In genomic region chr1:21220815-21221214, GRCh38 we compare ENCODE assay signal across 18 cellular contexts. TPM values are rescaled to one million over a fixed set of nuclear protein-coding genes. Genes with fewer than 3 reads are reported as not detected.
DNase-seq lines count a peak whose midpoint lies in the region; ATAC-seq and TF ChIP-seq lines count a peak whose summit lies in the region.
"Had no signal": no experiment of that assay in that cellular context is flagged by ENCODE, and none has a peak within 500 bp of the region (broad histone marks: within the 10 kb centered on the region; RNA-seq: fewer than 3 reads in every experiment).

No MANE protein-coding gene starts in this region.

- no peaks in the 10 kb centered on the region for H3K27me3 Mint-ChIP-seq in natural killer cell (ENCODE audit: low read depth in 2 of 2)
- H3K27me3 Mint-ChIP-seq in activated CD4-positive, alpha-beta T cell treated with anti-CD3 and anti-CD28 coated beads for 36 hours: no peaks in the 10 kb centered on the region
- no peaks in the 10 kb centered on the region for H3K27me3 Mint-ChIP-seq in natural killer cell treated with Interleukin-12 subunit alpha and Interleukin-12 subunit beta and Interleukin-15 and Interleukin-18, amount 100 ng/mL, for 72 hours
- H3K27me3 Mint-ChIP-seq: activated naive CD4-positive, alpha-beta T cell treated with anti-CD3 and anti-CD28 coated beads, Interleukin-2, amount 50 U/mL, for 24 hours; naive B cell had no signal

- no peak for TF ChIP-seq CTCF in natural killer cell (IDR thresholded peaks at IDR 0.05)

- no peaks in the 10 kb centered on the region for H3K9me3 Mint-ChIP-seq in natural killer cell
- no peaks in the 10 kb centered on the region for H3K9me3 Mint-ChIP-seq in activated CD4-positive, alpha-beta T cell treated with anti-CD3 and anti-CD28 coated beads for 36 hours (ENCODE audit: low read depth)
- no peaks in the 10 kb centered on the region for H3K9me3 Mint-ChIP-seq in natural killer cell treated with Interleukin-12 subunit alpha and Interleukin-12 subunit beta and Interleukin-15 and Interleukin-18, amount 100 ng/mL, for 72 hours
- H3K9me3 Mint-ChIP-seq: activated naive CD4-positive, alpha-beta T cell treated with anti-CD3 and anti-CD28 coated beads, Interleukin-2, amount 50 U/mL, for 24 hours; naive B cell; T-helper 1 cell treated with Interleukin-12 subunit alpha and Interleukin-12 subunit beta and Interleukin-4 antibody, amounts not matched to agents 30 μg/mL and 1 μg/mL, for 36 hours had no signal

- no peak overlapping the region for H3K27ac Mint-ChIP-seq in natural killer cell
- no peak overlapping the region for H3K27ac Mint-ChIP-seq in activated CD4-positive, alpha-beta T cell treated with anti-CD3 and anti-CD28 coated beads for 36 hours
- no peak overlapping the region for H3K27ac Mint-ChIP-seq in natural killer cell treated with Interleukin-12 subunit alpha and Interleukin-12 subunit beta and Interleukin-15 and Interleukin-18, amount 100 ng/mL, for 72 hours
- H3K27ac Mint-ChIP-seq: activated naive CD4-positive, alpha-beta T cell treated with anti-CD3 and anti-CD28 coated beads, Interleukin-2, amount 50 U/mL, for 24 hours; T-helper 1 cell treated with Interleukin-12 subunit alpha and Interleukin-12 subunit beta and Interleukin-4 antibody, amounts not matched to agents 30 μg/mL and 1 μg/mL, for 36 hours had no signal

- CTCF ChIA-PET in activated CD4-positive, alpha-beta T cell treated with anti-CD3 and anti-CD28 coated beads for 36 hours (lab: Charles Lee): interaction anchor here (1.1 kb wide), 1 partner anchor 148 kb away, joined by 5 read pairs; no protein-coding TSS in a partner anchor

- POLR2A ChIA-PET in activated CD4-positive, alpha-beta T cell treated with anti-CD3 and anti-CD28 coated beads for 36 hours (lab: Charles Lee): no interaction called here

- intact Hi-C loops in natural killer cell (cut with micrococcal nuclease): no loop called here
- intact Hi-C loops in activated CD4-positive, alpha-beta T cell treated with anti-CD3 and anti-CD28 coated beads for 36 hours (cut with DNase I, micrococcal nuclease): no loop called here

- no peak overlapping the region for H3K4me3 Mint-ChIP-seq in natural killer cell
- H3K4me3 Mint-ChIP-seq in activated CD4-positive, alpha-beta T cell treated with anti-CD3 and anti-CD28 coated beads for 36 hours: no peak overlapping the region
- H3K4me3 Mint-ChIP-seq in natural killer cell treated with Interleukin-12 subunit alpha and Interleukin-12 subunit beta and Interleukin-15 and Interleukin-18, amount 100 ng/mL, for 72 hours: no peak overlapping the region
- H3K4me3 Mint-ChIP-seq: activated naive CD4-positive, alpha-beta T cell treated with anti-CD3 and anti-CD28 coated beads, Interleukin-2, amount 50 U/mL, for 24 hours; naive B cell; T-helper 1 cell treated with Interleukin-12 subunit alpha and Interleukin-12 subunit beta and Interleukin-4 antibody, amounts not matched to agents 30 μg/mL and 1 μg/mL, for 36 hours had no signal

- H3K27ac ChIP-seq in angular gyrus (ENCODE audit: low read depth, low read length): peak overlapping the region; percentile 50
- H3K27ac ChIP-seq: breast epithelium, Peyer's patch, psoas muscle, tibial artery had no signal

- peak; percentile 83 for DNase-seq in DMS 273 (lab: John Stamatoyannopoulos, UW; ENCODE audit: unreplicated experiment)
- DNase-seq in NCI-H1105 (lab: John Stamatoyannopoulos, UW): peak; percentile 64
- peak; percentile 75 for DNase-seq in inferior parietal cortex (ENCODE audit: extremely low spot score)
- no peak for DNase-seq in natural killer cell
- no peak for DNase-seq in activated CD4-positive, alpha-beta T cell treated with anti-CD3 and anti-CD28 coated beads for 36 hours
- DNase-seq in natural killer cell treated with Interleukin-12 subunit alpha and Interleukin-12 subunit beta and Interleukin-15 and Interleukin-18, amount 100 ng/mL, for 72 hours (ENCODE audit: low spot score): no peak
- no peak for DNase-seq in dedifferentiated amniotic fluid mesenchymal stem cell (ENCODE audit: extremely low spot score)
- DNase-seq: activated CD4-positive, CD25-positive, alpha-beta regulatory T cell treated with anti-CD3 and anti-CD28 coated beads, Interleukin-2, amount 50 U/mL, for 72 hours; EL; naive B cell; NCI-H526; Peyer's patch; psoas muscle; tibial artery had no signal

- peaks cover 12% of the 10 kb centered on the region for H3K36me3 Mint-ChIP-seq in natural killer cell
- peaks cover 32% of the 10 kb centered on the region for H3K36me3 Mint-ChIP-seq in activated CD4-positive, alpha-beta T cell treated with anti-CD3 and anti-CD28 coated beads for 36 hours (ENCODE audit: low read depth)
- peaks cover 5% of the 10 kb centered on the region for H3K36me3 Mint-ChIP-seq in natural killer cell treated with Interleukin-12 subunit alpha and Interleukin-12 subunit beta and Interleukin-15 and Interleukin-18, amount 100 ng/mL, for 72 hours

- ATAC-seq in natural killer cell: no peak
- ATAC-seq in activated CD4-positive, alpha-beta T cell treated with anti-CD3 and anti-CD28 coated beads for 36 hours: no peak
- ATAC-seq in natural killer cell treated with Interleukin-12 subunit alpha and Interleukin-12 subunit beta and Interleukin-15 and Interleukin-18, amount 100 ng/mL, for 72 hours: no peak
- ATAC-seq: psoas muscle had no signal

- H3K4me1 Mint-ChIP-seq in natural killer cell: peaks cover 0 to 5% of the 10 kb centered on the region in 2 donors
- H3K4me1 Mint-ChIP-seq in activated CD4-positive, alpha-beta T cell treated with anti-CD3 and anti-CD28 coated beads for 36 hours: no peaks in the 10 kb centered on the region
- H3K4me1 Mint-ChIP-seq in natural killer cell treated with Interleukin-12 subunit alpha and Interleukin-12 subunit beta and Interleukin-15 and Interleukin-18, amount 100 ng/mL, for 72 hours (ENCODE audit: low read depth in 2 of 2): peaks cover 0 to 4% of the 10 kb centered on the region in 2 donors

RNA-seq across cellular contexts. Expression of gene EIF4G3, which starts 44.1 kb away (rescaled TPM):
- total RNA-seq in natural killer cell: 100 to 1,000 TPM; 105 to 107 (median 107) TPM
- 10 to 100 TPM; 47.0 to 55.0 TPM for total RNA-seq in activated CD4-positive, alpha-beta T cell treated with anti-CD3 and anti-CD28 coated beads for 36 hours
- total RNA-seq in natural killer cell treated with Interleukin-12 subunit alpha and Interleukin-12 subunit beta and Interleukin-15 and Interleukin-18, amount 100 ng/mL, for 72 hours: 100 to 1,000 TPM; 121 to 140 TPM

Comparison
In these comparisons a context has a peak if more than half of its experiments do, and no peak if none do; other contexts are left out.
1. DNase-seq: peak in DMS 273 (single experiment), NCI-H1105 (single experiment) and inferior parietal cortex (single experiment); none in natural killer cell (single experiment), activated CD4-positive, alpha-beta T cell treated with anti-CD3 and anti-CD28 coated beads for 36 hours (single experiment), natural killer cell treated with Interleukin-12 subunit alpha and Interleukin-12 subunit beta and Interleukin-15 and Interleukin-18, amount 100 ng/mL, for 72 hours (single experiment) and dedifferentiated amniotic fluid mesenchymal stem cell (single experiment).